Comparison of ENCODE assay signal across 30 cellular contexts in genomic region chr12:81377771-81378170, GRCh38.
"Had no signal": no experiment of that assay in that cellular context is flagged by ENCODE, and none has a peak within 500 bp of the region (broad histone marks: within the 10 kb centered on the region; RNA-seq: fewer than 3 reads in every experiment).

No MANE protein-coding gene starts in this region.

- H3K27ac ChIP-seq: brain microvascular endothelial cell, coronary artery, esophagus muscularis mucosa, foreskin keratinocyte, gastrocnemius medialis, heart left ventricle had no signal

- H3K9me3 Mint-ChIP-seq: central memory CD8-positive, alpha-beta T cell had no signal

- H3K27ac Mint-ChIP-seq: activated CD4-positive, alpha-beta T cell treated with anti-CD3 and anti-CD28 coated beads, Interleukin-2, amount 10 ng/mL, durations not matched to agents 7 days and 5 days; activated CD8-positive, alpha-beta T cell treated with anti-CD3 and anti-CD28 coated beads for 36 hours; activated naive CD8-positive, alpha-beta T cell; activated T-helper 17 cell treated with anti-CD3 and anti-CD28 coated beads, Interleukin-2, amount 50 U/mL, for 72 hours; dendritic cell treated with granulocyte-macrophage colony-stimulating factor and Interleukin-4, amounts not matched to agents 40 ng/mL and 50 ng/mL, for 4 days; T-helper 17 cell; T-helper 2 cell treated with Interferon-gamma antibody and Interleukin-4, amounts not matched to agents 5 μg/mL and 100 μg/mL, for 36 hours had no signal

- H3K27me3 Mint-ChIP-seq: activated CD4-positive, alpha-beta T cell treated with anti-CD3 and anti-CD28 coated beads, Interleukin-2, amount 10 ng/mL, durations not matched to agents 7 days and 5 days; activated CD8-positive, alpha-beta T cell treated with anti-CD3 and anti-CD28 coated beads for 36 hours; activated naive CD8-positive, alpha-beta T cell; activated T-helper 17 cell treated with anti-CD3 and anti-CD28 coated beads, Interleukin-2, amount 50 U/mL, for 72 hours; central memory CD8-positive, alpha-beta T cell; dendritic cell treated with granulocyte-macrophage colony-stimulating factor and Interleukin-4, amounts not matched to agents 40 ng/mL and 50 ng/mL, for 4 days; T-helper 17 cell had no signal

- H3K36me3 Mint-ChIP-seq: activated naive CD8-positive, alpha-beta T cell had no signal

- H3K4me1 Mint-ChIP-seq: activated CD4-positive, alpha-beta T cell treated with anti-CD3 and anti-CD28 coated beads, Interleukin-2, amount 10 ng/mL, durations not matched to agents 7 days and 5 days; activated T-helper 17 cell treated with anti-CD3 and anti-CD28 coated beads, Interleukin-2, amount 50 U/mL, for 72 hours; central memory CD8-positive, alpha-beta T cell; T-helper 17 cell had no signal

- H3K4me3 Mint-ChIP-seq: activated CD4-positive, alpha-beta T cell treated with anti-CD3 and anti-CD28 coated beads, Interleukin-2, amount 10 ng/mL, durations not matched to agents 7 days and 5 days; activated CD8-positive, alpha-beta T cell treated with anti-CD3 and anti-CD28 coated beads for 36 hours; activated naive CD8-positive, alpha-beta T cell; activated T-cell treated with anti-CD3 and anti-CD28 coated beads, Interleukin-2, amount 50 U/mL, for 4 hours; activated T-helper 17 cell treated with anti-CD3 and anti-CD28 coated beads, Interleukin-2, amount 50 U/mL, for 72 hours; central memory CD8-positive, alpha-beta T cell; dendritic cell treated with granulocyte-macrophage colony-stimulating factor and Interleukin-4, amounts not matched to agents 40 ng/mL and 50 ng/mL, for 4 days; T-helper 17 cell; T-helper 2 cell treated with Interferon-gamma antibody and Interleukin-4, amounts not matched to agents 5 μg/mL and 100 μg/mL, for 36 hours had no signal

- DNase-seq: activated CD4-positive, alpha-beta T cell treated with anti-CD3 and anti-CD28 coated beads for 1 hour; activated CD4-positive, alpha-beta T cell treated with anti-CD3 and anti-CD28 coated beads for 4 hours; activated CD4-positive, alpha-beta T cell treated with anti-CD3 and anti-CD28 coated beads, Interleukin-2, amount 10 ng/mL, durations not matched to agents 7 days and 5 days; activated CD4-positive, alpha-beta T cell treated with anti-CD3 and anti-CD28 coated beads, Interleukin-2, amount 50 U/mL, for 4 hours; activated CD8-positive, alpha-beta memory T cell treated with anti-CD3 and anti-CD28 coated beads for 24 hours; activated CD8-positive, alpha-beta T cell treated with anti-CD3 and anti-CD28 coated beads for 36 hours; activated effector memory CD4-positive, alpha-beta T cell treated with Interleukin-2 at 50 U/mL for 16 hours; activated gamma-delta T cell treated with Interleukin-2 at 50 U/mL for 16 hours; activated naive CD4-positive, alpha-beta T cell treated with anti-CD3 and anti-CD28 coated beads, Interleukin-2, amount 50 U/mL, for 16 hours; activated naive CD4-positive, alpha-beta T cell treated with Interleukin-2 at 50 U/mL for 16 hours; activated T-cell treated with anti-CD3 and anti-CD28 coated beads, Interleukin-2, amount 50 U/mL, for 4 hours; amniotic stem cell; anterior cingulate cortex; brain microvascular endothelial cell; dorsolateral prefrontal cortex; effector memory CD4-positive, alpha-beta T cell; erythroblast; foreskin keratinocyte; gastrocnemius medialis; glutamatergic neuron; heart left ventricle; T-helper 17 cell; T1000 had no signal

- ATAC-seq: activated CD8-positive, alpha-beta T cell treated with anti-CD3 and anti-CD28 coated beads for 36 hours; activated T-cell treated with anti-CD3 and anti-CD28 coated beads, Interleukin-2, amount 50 U/mL, for 4 hours; activated T-helper 17 cell treated with anti-CD3 and anti-CD28 coated beads, Interleukin-2, amount 50 U/mL, for 72 hours; foreskin keratinocyte; gastrocnemius medialis; heart left ventricle; T-helper 17 cell had no signal
